2 cellular contexts compared by ENCODE assay signal in genomic region chr18:24586662-24587360, GRCh38.
A peak's percentile ranks its signal among the peaks of the same experiment; 100 is the strongest.
TF ChIP-seq lines count a peak whose summit lies in the region.

No MANE protein-coding gene starts in this region.

TF ChIP-seq in GM23338, 12 proteins besides CTCF, POLR2A, EP300 and RAD21:
- TF ChIP-seq REST (IDR thresholded peaks at IDR 0.05; ENCODE audit: unreplicated experiment) (no peak), ZNF462 (CRISPR knock-in tag; IDR thresholded peaks at IDR 0.05) (peak; percentile 86; the same call in 1 of the 2 replicates), NANOG (IDR thresholded peaks at IDR 0.05; ENCODE audit: borderline replicate concordance) (no peak)

TF ChIP-seq in H1, 55 proteins besides CTCF, POLR2A, EP300 and RAD21:
- TF ChIP-seq SIRT6 (IDR thresholded peaks at IDR 0.05; ENCODE audit: low read length) (no peak), TEAD4 (IDR thresholded peaks at IDR 0.05; ENCODE audit: low read depth, low read length) (0 out of 2 replicates have a peak, but pooled peaks have one; percentile 21), SP2 (IDR thresholded peaks at IDR 0.05; ENCODE audit: low read length) (no peak)
